In genomic region chr1:178867670-178868069, GRCh38 we compare ENCODE assay signal across 13 cellular contexts. TPM values are rescaled to one million over a fixed set of nuclear protein-coding genes. Genes with fewer than 3 reads are reported as not detected.
DNase-seq lines count a peak whose midpoint lies in the region; ATAC-seq and TF ChIP-seq lines count a peak whose summit lies in the region.
"Had no signal": no experiment of that assay in that cellular context is flagged by ENCODE, and none has a peak within 500 bp of the region (broad histone marks: within the 10 kb centered on the region; RNA-seq: fewer than 3 reads in every experiment).

No MANE protein-coding gene starts in this region.

- ATAC-seq in right lobe of liver (peak in 2 of 4 donors; percentile 28 to 34), HG03521 (IDR thresholded peaks at IDR 0.05; ENCODE audit: unreplicated experiment) (no peak)

- H3K9ac ChIP-seq in Karpas-422 (ENCODE audit: low read length) = no peak overlapping the region
- peak overlapping the region in 4 of 5 donors; percentile 0 to 87 (median 51) for H3K9ac ChIP-seq in subcutaneous abdominal adipose tissue (ENCODE audit: low read length in 5 of 5)
- H3K9ac ChIP-seq: KMS-11 had no signal

- H3K27ac ChIP-seq in Karpas-422 (ENCODE audit: low read length) = peak overlapping the region; percentile 33
- H3K27ac ChIP-seq in ascending aorta = peak overlapping the region; percentile 25 to 60
- peak overlapping the region; percentile 27 to 87 (median 69) for H3K27ac ChIP-seq in right lobe of liver
- peak overlapping the region; percentile 73 for H3K27ac ChIP-seq in subcutaneous abdominal adipose tissue (ENCODE audit: low read depth, low read length)
- H3K27ac ChIP-seq: KMS-11 had no signal

- H4K20me1 ChIP-seq in Karpas-422 (ENCODE audit: insufficient read depth, low read depth, low read length) = no peaks in the 10 kb centered on the region

- no peaks in the 10 kb centered on the region for H3K9me2 ChIP-seq in Karpas-422 (replicated peaks; ENCODE audit: insufficient read depth, low read length)

- H3K4me3 ChIP-seq in Karpas-422 (ENCODE audit: low read length) = no peak overlapping the region
- H3K4me3 ChIP-seq in ascending aorta = peak overlapping the region; percentile 41 to 60
- peak overlapping the region in 2 of 3 donors; percentile 28 to 32 for H3K4me3 ChIP-seq in right lobe of liver
- peak overlapping the region; percentile 41 to 75 (median 58) for H3K4me3 ChIP-seq in subcutaneous abdominal adipose tissue (ENCODE audit: low read depth in 1 of 5, low read length in 5 of 5)

- 21% methylated on average over 5 of the region's 5 CpGs for WGBS in right lobe of liver (ENCODE audit: insufficient coverage, low coverage, low lambda C conversion rate, missing lambda C conversion rate)

- H3K36me3 ChIP-seq in Karpas-422 (ENCODE audit: insufficient read depth, low read length) = peaks cover 54% of the 10 kb centered on the region; the same call in 1 of the 2 replicates
- no peaks in the 10 kb centered on the region for H3K36me3 ChIP-seq in ascending aorta
- H3K36me3 ChIP-seq in right lobe of liver = no peaks in the 10 kb centered on the region
- H3K36me3 ChIP-seq in subcutaneous abdominal adipose tissue (ENCODE audit: control insufficient read depth in 5 of 5, insufficient read depth in 5 of 5, low read length in 5 of 5) = peaks cover 0 to 5% (median 4%) of the 10 kb centered on the region in 5 donors

- DNase-seq in Karpas-422 (no peak), ascending aorta (ENCODE audit: low spot score in 2 of 2) (no peak), right lobe of liver (no peak), anterior cingulate cortex (lab: John Stamatoyannopoulos, UW) (no peak), HuH-7 (ENCODE audit: low spot score) (no peak), pons (ENCODE audit: low spot score) (no peak)
- DNase-seq: activated CD4-positive, alpha-beta memory T cell treated with anti-CD3 and anti-CD28 coated beads, Interleukin-2, amount 10 ng/mL, durations not matched to agents 7 days and 5 days; cortex of kidney; islet precursor cell had no signal

- intact Hi-C loops in ascending aorta (cut with DNase I) (loop anchor here (2.0 to 5.0 kb wide), 3 partner anchors 55 to 135 kb away; no protein-coding TSS in a partner anchor), right lobe of liver (cut with DNase I) (no loop called here)

- H3K9me3 ChIP-seq in Karpas-422 (ENCODE audit: low read length) (no peaks in the 10 kb centered on the region), ascending aorta (no peaks in the 10 kb centered on the region), right lobe of liver (no peaks in the 10 kb centered on the region), subcutaneous abdominal adipose tissue (ENCODE audit: control insufficient read depth in 5 of 5, low read length in 5 of 5) (no peaks in the 10 kb centered on the region)

- H3K4me1 ChIP-seq in Karpas-422 (ENCODE audit: low read length) (peaks cover 62% of the 10 kb centered on the region), ascending aorta (peaks cover 0 to 2% of the 10 kb centered on the region in 2 donors), right lobe of liver (peaks cover 0 to 19% (median 7%) of the 10 kb centered on the region in 4 donors), subcutaneous abdominal adipose tissue (ENCODE audit: control insufficient read depth in 5 of 5, insufficient read depth in 5 of 5, low read length in 5 of 5) (peaks cover 0 to 41% (median 22%) of the 10 kb centered on the region in 5 donors)

- H3K79me2 ChIP-seq in Karpas-422 (ENCODE audit: low read length) = peaks cover 77% of the 10 kb centered on the region

- H3K4me2 ChIP-seq in Karpas-422 (ENCODE audit: low read depth, low read length, poor library complexity, severe bottlenecking) = peak overlapping the region; percentile 18
- H3K4me2 ChIP-seq: KMS-11 had no signal

- no peak overlapping the region for H2AFZ ChIP-seq in Karpas-422 (ENCODE audit: low read length)

- no peaks in the 10 kb centered on the region for H3K27me3 ChIP-seq in Karpas-422 (ENCODE audit: low read length)
- H3K27me3 ChIP-seq in ascending aorta = no peaks in the 10 kb centered on the region
- H3K27me3 ChIP-seq in right lobe of liver = no peaks in the 10 kb centered on the region
- H3K27me3 ChIP-seq in subcutaneous abdominal adipose tissue (ENCODE audit: control insufficient read depth in 5 of 5, insufficient read depth in 4 of 5, low read length in 5 of 5) = no peaks in the 10 kb centered on the region

- TF ChIP-seq CTCF in ascending aorta (IDR thresholded peaks at IDR 0.05) (no peak), right lobe of liver (IDR thresholded peaks at IDR 0.05) (no peak)

- no peak for TF ChIP-seq POLR2A in right lobe of liver (IDR thresholded peaks at IDR 0.05)

RNA-seq across cellular contexts. Expression of gene ANGPTL1, which starts 3.2 kb away (rescaled TPM):
- 0.25 TPM in 1 of 2 replicates, not detected in the other for total RNA-seq in Karpas-422 (2014; rRNA removed; shearing (Covaris generic); ENCODE audit: low replicate concordance)
- 30.8 TPM for total RNA-seq in ascending aorta
- total RNA-seq in right lobe of liver = 10 to 100 TPM in 1 of 6 experiments, 1 to 10 TPM in 5; 1.2 to 10.0 (median 3.8) TPM
- total RNA-seq: activated CD4-positive, alpha-beta memory T cell treated with anti-CD3 and anti-CD28 coated beads, Interleukin-2, amount 10 ng/mL, durations not matched to agents 7 days and 5 days; OCI-LY7 had no signal
